ENCODE assay signal across 8 cellular contexts in the genomic region with DNA sequence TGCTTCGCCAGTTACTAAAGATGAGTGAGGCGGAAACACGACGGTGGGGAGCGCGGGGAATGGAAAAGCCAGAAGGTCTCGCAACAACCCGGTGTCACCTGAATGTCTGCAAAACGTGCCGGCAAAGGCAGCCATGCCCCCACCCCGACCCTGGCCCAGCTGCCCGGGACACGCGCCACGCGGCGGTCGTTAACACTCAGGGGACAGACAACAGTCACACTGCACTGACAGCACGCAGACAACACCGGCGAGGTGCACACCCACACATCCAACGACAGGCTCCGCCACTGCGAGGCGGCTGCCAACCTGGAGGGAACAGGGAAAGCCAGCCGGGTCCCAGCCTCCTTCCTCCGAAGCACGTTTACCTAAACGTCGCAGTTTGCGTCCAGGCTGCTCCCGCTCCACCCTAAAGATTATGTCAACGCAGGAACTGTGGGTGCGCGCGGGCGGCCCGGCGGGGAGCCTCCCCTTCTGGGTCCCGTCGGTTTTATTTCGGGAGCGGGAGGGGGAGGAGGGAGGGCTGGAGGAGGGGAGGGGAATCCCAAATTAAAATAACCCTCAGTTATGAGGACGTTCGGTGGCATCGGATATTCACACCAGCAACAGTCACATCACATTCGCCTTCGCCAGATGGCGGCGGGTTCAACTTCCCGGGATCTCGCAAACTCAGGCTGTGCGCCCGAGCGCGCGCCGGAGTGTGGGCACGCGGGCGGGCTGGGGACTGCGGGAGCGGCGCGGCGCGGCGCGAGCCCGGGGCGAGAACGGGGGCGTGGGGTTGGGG. TPM values are rescaled to one million over a fixed set of nuclear protein-coding genes. Genes with fewer than 3 reads are reported as not detected.
DNase-seq lines count a peak whose midpoint lies in the region; ATAC-seq and TF ChIP-seq lines count a peak whose summit lies in the region.

No MANE protein-coding gene starts in this region.

- H3K36me3 ChIP-seq in naive thymus-derived CD4-positive, alpha-beta T cell (ENCODE audit: control insufficient read depth in 2 of 3, insufficient read depth in 3 of 3, low read length in 3 of 3): peaks cover 0 to 5% (median 0%) of the 10 kb centered on the region in 3 experiments
- H3K36me3 ChIP-seq in thyroid gland: no peaks in the 10 kb centered on the region

- DNase-seq in SIG-M5 treated with dmso at 0.1 percent for 504 hours (lab: John Stamatoyannopoulos, UW; ENCODE audit: unreplicated experiment) (peak; percentile 62), SIG-M5 (lab: John Stamatoyannopoulos, UW) (no peak), NCI-H82 treated with DMSO at 0.1 percent for 48 hours (lab: John Stamatoyannopoulos, UW; ENCODE audit: unreplicated experiment) (peak; percentile 9), activated T-cell treated with anti-CD3 and anti-CD28 coated beads for 4 hours (peak; percentile 34), epithelial cell of prostate (ENCODE audit: low read depth, low spot score) (no peak), thyroid gland (peak; percentile 54 to 55)
- DNase-seq in naive thymus-derived CD4-positive, alpha-beta T cell: peak; percentile 18 to 60 (median 41)

- POLR2A ChIA-PET in naive thymus-derived CD4-positive, alpha-beta T cell (lab: Charles Lee): interaction anchor here (1.0 to 7.5 kb wide), 7 partner anchors 8 to 610 kb away, joined by 3 to 91 read pairs (median 4); a partner anchor contains a TSS

- peak overlapping the region; percentile 89 to 98 (median 94) for H3K27ac Mint-ChIP-seq in naive thymus-derived CD4-positive, alpha-beta T cell

- CTCF ChIA-PET in naive thymus-derived CD4-positive, alpha-beta T cell (lab: Charles Lee): no interaction called here

- peaks cover 22 to 25% of the 10 kb centered on the region in 2 donors for H3K4me1 ChIP-seq in naive thymus-derived CD4-positive, alpha-beta T cell (ENCODE audit: control insufficient read depth in 2 of 2, insufficient read depth in 2 of 2, low read length in 2 of 2)
- H3K4me1 ChIP-seq in thyroid gland: peaks cover 38 to 47% of the 10 kb centered on the region in 2 donors

- H3K4me1 Mint-ChIP-seq in naive thymus-derived CD4-positive, alpha-beta T cell: peaks cover 42 to 61% (median 47%) of the 10 kb centered on the region in 7 donors

- intact Hi-C loops in naive thymus-derived CD4-positive, alpha-beta T cell (cut with micrococcal nuclease): loop anchor here (2.0 to 5.0 kb wide), 6 partner anchors 47 to 1614 kb away; a partner anchor contains a TSS
- intact Hi-C loops in thyroid gland (cut with DNase I): loop anchor here (10.0 kb wide), 1 partner anchor 133 kb away; no protein-coding TSS in a partner anchor

- TF ChIP-seq POLR2A in thyroid gland (IDR thresholded peaks at IDR 0.05): peak in 1 of 2 donors; percentile 35

- H3K4me3 ChIP-seq in naive thymus-derived CD4-positive, alpha-beta T cell (ENCODE audit: low read length): peak overlapping the region; percentile 89
- H3K4me3 ChIP-seq in thyroid gland (replicated peaks in 1 of 3): peak overlapping the region; percentile 54 to 95 (median 94)

- peak in 1 of 6 experiments; percentile 13 for TF ChIP-seq CTCF in thyroid gland (IDR thresholded peaks at IDR 0.05)

- peak overlapping the region; percentile 91 to 99 (median 96) for H3K4me3 Mint-ChIP-seq in naive thymus-derived CD4-positive, alpha-beta T cell

- ATAC-seq in HG03066 (IDR thresholded peaks at IDR 0.05; ENCODE audit: low read depth, unreplicated experiment): peak; percentile 5
- peak; percentile 9 for ATAC-seq in naive thymus-derived CD4-positive, alpha-beta T cell

- no peaks in the 10 kb centered on the region for H3K27me3 ChIP-seq in naive thymus-derived CD4-positive, alpha-beta T cell (ENCODE audit: control insufficient read depth in 2 of 2, insufficient read depth in 2 of 2, low read length in 2 of 2)
- H3K27me3 ChIP-seq in thyroid gland: no peaks in the 10 kb centered on the region

- no peaks in the 10 kb centered on the region for H3K9me3 ChIP-seq in naive thymus-derived CD4-positive, alpha-beta T cell (ENCODE audit: control insufficient read depth in 2 of 3, low read length in 3 of 3)
- H3K9me3 ChIP-seq in thyroid gland: no peaks in the 10 kb centered on the region

- H3K9me3 Mint-ChIP-seq in naive thymus-derived CD4-positive, alpha-beta T cell: peaks cover 0 to 5% (median 0%) of the 10 kb centered on the region in 11 donors

- H3K27ac ChIP-seq in epithelial cell of prostate (peak overlapping the region; percentile 96), thyroid gland (peak overlapping the region; percentile 89 to 99 (median 98))
- H3K27ac ChIP-seq in naive thymus-derived CD4-positive, alpha-beta T cell (ENCODE audit: low read depth, low read length): peak overlapping the region; percentile 90

- 0 to 2% methylated on average over 25 to 26 of the region's 73 CpGs for WGBS in thyroid gland, 2 donors

- H3K27me3 Mint-ChIP-seq in naive thymus-derived CD4-positive, alpha-beta T cell: peaks cover 0 to 38% (median 0%) of the 10 kb centered on the region in 5 donors

- H3K36me3 Mint-ChIP-seq in naive thymus-derived CD4-positive, alpha-beta T cell: peaks cover 0 to 13% (median 5%) of the 10 kb centered on the region in 5 donors

RNA-seq across cellular contexts. Expression of a gene that starts 0.7 kb away (rescaled TPM):
- total RNA-seq in naive thymus-derived CD4-positive, alpha-beta T cell: 10 to 100 TPM; 25.1 to 59.1 (median 31.7) TPM
- 10 to 100 TPM; 17.0 to 25.5 TPM for polyA plus RNA-seq in naive thymus-derived CD4-positive, alpha-beta T cell
- 10 to 100 TPM; 19.3 to 62.7 (median 36.9) TPM for total RNA-seq in thyroid gland

RNA-seq across cellular contexts. Expression of a gene that starts 2.4 kb away (rescaled TPM):
- total RNA-seq in naive thymus-derived CD4-positive, alpha-beta T cell: 10 to 100 TPM; 17.9 to 33.5 (median 25.7) TPM
- 1 to 10 TPM; 4.5 to 6.6 TPM for polyA plus RNA-seq in naive thymus-derived CD4-positive, alpha-beta T cell
- total RNA-seq in thyroid gland: 10 to 100 TPM; 17.9 to 22.2 (median 19.0) TPM

Comparison
In these comparisons a context has a peak if more than half of its experiments do, and no peak if none do; other contexts are left out.
1. DNase-seq: peak in SIG-M5 treated with dmso at 0.1 percent for 504 hours (single experiment), NCI-H82 treated with DMSO at 0.1 percent for 48 hours (single experiment), activated T-cell treated with anti-CD3 and anti-CD28 coated beads for 4 hours (single experiment), naive thymus-derived CD4-positive, alpha-beta T cell (9 of 9) and thyroid gland (2 of 2); none in SIG-M5 (single experiment) and epithelial cell of prostate (single experiment).
2. Peak in every context shown above with its lines, with median percentiles within 50 percentile points of each other: H3K27ac ChIP-seq.